In genomic region chr7:34311591-34311990, GRCh38 we compare ENCODE assay signal across 23 cellular contexts.
DNase-seq lines count a peak whose midpoint lies in the region; ATAC-seq, FAIRE-seq and TF ChIP-seq lines count a peak whose summit lies in the region.
"Had no signal": no experiment of that assay in that cellular context is flagged by ENCODE, and none has a peak within 500 bp of the region (broad histone marks: within the 10 kb centered on the region; RNA-seq: fewer than 3 reads in every experiment).

No MANE protein-coding gene starts in this region.

- FAIRE-seq in D721Med (lab: Jason Lieb, UNC) = no peak
- FAIRE-seq: GM12891, GM18507, H54 had no signal

- in situ Hi-C loops in brain microvascular endothelial cell (cut with HindIII; ENCODE audit: low pct_ligation_motif_present, low sequenced_read_pairs) = no loop called here

- no peak overlapping the region for H3K4me3 ChIP-seq in brain microvascular endothelial cell (ENCODE audit: low read depth, low read length)
- no peak overlapping the region for H3K4me3 ChIP-seq in fibroblast of the aortic adventitia (ENCODE audit: low read depth, low read length)
- H3K4me3 ChIP-seq: BLaER1, HAP-1 had no signal

- DNase-seq in M059J (ENCODE audit: low read depth) (peak; percentile 54), amniotic epithelial cell (ENCODE audit: low read depth) (peak; percentile 75), brain microvascular endothelial cell (peak; percentile 10), fibroblast of the aortic adventitia (ENCODE audit: low read depth) (peak; percentile 49), D721Med (ENCODE audit: insufficient read length, low spot score) (no peak)
- DNase-seq in stimulated activated CD4-positive, alpha-beta T cell treated with anti-CD3 and anti-CD28 coated beads, Interleukin-12 subunit alpha, Interleukin-12 subunit beta, amount 100 ng/mL, for 4 hours = no peak
- DNase-seq in activated T-helper 1 cell treated with anti-CD3 and anti-CD28 coated beads, Interleukin-12 subunit alpha, Interleukin-12 subunit beta, Interleukin-2, Interleukin-4 antibody, amounts not matched to agents 30 ng/mL and 10 ng/mL and 1 ng/mL, durations not matched to agents 14 hours and 24 hours and 36 hours (ENCODE audit: low spot score) = no peak
- DNase-seq: Caco-2; CD4-positive, CD25-positive, alpha-beta regulatory T cell; CD8-positive, alpha-beta T cell; DMS 273 treated with DMSO at 0.1 percent for 48 hours; DMS79; GF-D8; GOT3; HFFc6 had no signal

- H3K36me3 ChIP-seq in brain microvascular endothelial cell (replicated peaks) = no peaks in the 10 kb centered on the region
- H3K36me3 ChIP-seq: BLaER1, HAP-1 had no signal

- no peaks in the 10 kb centered on the region for H3K27me3 ChIP-seq in brain microvascular endothelial cell (replicated peaks)
- H3K27me3 ChIP-seq: BLaER1 had no signal

- H3K4me1 Mint-ChIP-seq in activated T-helper 1 cell treated with anti-CD3 and anti-CD28 coated beads, Interleukin-12 subunit alpha, Interleukin-12 subunit beta, Interleukin-2, Interleukin-4 antibody, amounts not matched to agents 30 ng/mL and 10 ng/mL and 1 ng/mL, durations not matched to agents 14 hours and 24 hours and 36 hours (ENCODE audit: low read depth) = no peaks in the 10 kb centered on the region
- H3K4me1 Mint-ChIP-seq: B cell; CD4-positive, CD25-positive, alpha-beta regulatory T cell had no signal

- no peak overlapping the region for H3K27ac ChIP-seq in brain microvascular endothelial cell
- H3K27ac ChIP-seq: BLaER1, C4-2B had no signal

- TF ChIP-seq CTCF in brain microvascular endothelial cell (IDR thresholded peaks at IDR 0.05; ENCODE audit: low read depth, low read length, missing control alignments) (no peak), fibroblast of the aortic adventitia (IDR thresholded peaks at IDR 0.05; ENCODE audit: insufficient read depth, low read length) (no peak), D721Med (IDR thresholded peaks at IDR 0.05; ENCODE audit: insufficient read depth, missing control alignments) (no peak)

- no peaks in the 10 kb centered on the region for H3K36me3 Mint-ChIP-seq in activated T-helper 1 cell treated with anti-CD3 and anti-CD28 coated beads, Interleukin-12 subunit alpha, Interleukin-12 subunit beta, Interleukin-2, Interleukin-4 antibody, amounts not matched to agents 30 ng/mL and 10 ng/mL and 1 ng/mL, durations not matched to agents 14 hours and 24 hours and 36 hours (ENCODE audit: low read depth)
- H3K36me3 Mint-ChIP-seq: CD4-positive, CD25-positive, alpha-beta regulatory T cell; CD8-positive, alpha-beta T cell had no signal

- peaks cover 20% of the 10 kb centered on the region for H3K9me3 Mint-ChIP-seq in activated T-helper 1 cell treated with anti-CD3 and anti-CD28 coated beads, Interleukin-12 subunit alpha, Interleukin-12 subunit beta, Interleukin-2, Interleukin-4 antibody, amounts not matched to agents 30 ng/mL and 10 ng/mL and 1 ng/mL, durations not matched to agents 14 hours and 24 hours and 36 hours

- intact Hi-C loops in activated T-helper 1 cell treated with anti-CD3 and anti-CD28 coated beads, Interleukin-12 subunit alpha, Interleukin-12 subunit beta, Interleukin-2, Interleukin-4 antibody, amounts not matched to agents 30 ng/mL and 10 ng/mL and 1 ng/mL, durations not matched to agents 14 hours and 24 hours and 36 hours (cut with micrococcal nuclease) = no loop called here

- H3K4me3 Mint-ChIP-seq in activated T-helper 1 cell treated with anti-CD3 and anti-CD28 coated beads, Interleukin-12 subunit alpha, Interleukin-12 subunit beta, Interleukin-2, Interleukin-4 antibody, amounts not matched to agents 30 ng/mL and 10 ng/mL and 1 ng/mL, durations not matched to agents 14 hours and 24 hours and 36 hours = no peak overlapping the region
- H3K4me3 Mint-ChIP-seq: B cell; CD4-positive, CD25-positive, alpha-beta regulatory T cell; CD8-positive, alpha-beta T cell; HFFc6 had no signal

- H3K27ac Mint-ChIP-seq in activated T-helper 1 cell treated with anti-CD3 and anti-CD28 coated beads, Interleukin-12 subunit alpha, Interleukin-12 subunit beta, Interleukin-2, Interleukin-4 antibody, amounts not matched to agents 30 ng/mL and 10 ng/mL and 1 ng/mL, durations not matched to agents 14 hours and 24 hours and 36 hours = no peak overlapping the region
- H3K27ac Mint-ChIP-seq: B cell; CD4-positive, CD25-positive, alpha-beta regulatory T cell; CD8-positive, alpha-beta T cell; HFFc6 had no signal

- no peak for ATAC-seq in HG03565 (IDR thresholded peaks at IDR 0.05; ENCODE audit: unreplicated experiment)
- ATAC-seq: CD8-positive, alpha-beta T cell had no signal

- H3K27me3 Mint-ChIP-seq in activated T-helper 1 cell treated with anti-CD3 and anti-CD28 coated beads, Interleukin-12 subunit alpha, Interleukin-12 subunit beta, Interleukin-2, Interleukin-4 antibody, amounts not matched to agents 30 ng/mL and 10 ng/mL and 1 ng/mL, durations not matched to agents 14 hours and 24 hours and 36 hours (ENCODE audit: insufficient read depth) = no peaks in the 10 kb centered on the region
- H3K27me3 Mint-ChIP-seq: B cell had no signal

Comparison
In these comparisons a context has a peak if more than half of its experiments do, and no peak if none do; other contexts are left out.
1. DNase-seq: peak in M059J (single experiment), amniotic epithelial cell (single experiment), brain microvascular endothelial cell (single experiment) and fibroblast of the aortic adventitia (single experiment); none in stimulated activated CD4-positive, alpha-beta T cell treated with anti-CD3 and anti-CD28 coated beads, Interleukin-12 subunit alpha, Interleukin-12 subunit beta, amount 100 ng/mL, for 4 hours (single experiment), D721Med (single experiment) and activated T-helper 1 cell treated with anti-CD3 and anti-CD28 coated beads, Interleukin-12 subunit alpha, Interleukin-12 subunit beta, Interleukin-2, Interleukin-4 antibody, amounts not matched to agents 30 ng/mL and 10 ng/mL and 1 ng/mL, durations not matched to agents 14 hours and 24 hours and 36 hours (single experiment).